ENCODE assay signal across 8 cellular contexts in genomic region chr5:94793113-94793815, GRCh38.
A peak's percentile ranks its signal among the peaks of the same experiment; 100 is the strongest.
DNase-seq lines count a peak whose midpoint lies in the region; ATAC-seq, FAIRE-seq and TF ChIP-seq lines count a peak whose summit lies in the region.

No MANE protein-coding gene starts in this region.

- CTCF ChIA-PET in WTC11 (lab: Charles Lee), result interaction anchor here (1.0 kb wide), 1 partner anchor 19 kb away, joined by 3 read pairs; no protein-coding TSS in a partner anchor

- H3K36me3 Mint-ChIP-seq in activated naive CD8-positive, alpha-beta T cell treated with anti-CD3 and anti-CD28 coated beads, Interleukin-2, amount 50 U/mL, for 24 hours (ENCODE audit: low read depth), result no peaks in the 10 kb centered on the region
- H3K36me3 Mint-ChIP-seq in stimulated activated effector memory CD8-positive, alpha-beta T cell treated with anti-CD3 and anti-CD28 coated beads, Interleukin-12 subunit alpha, Interleukin-12 subunit beta, amount 100 ng/mL, for 72 hours, result peaks cover 4% of the 10 kb centered on the region
- no peaks in the 10 kb centered on the region for H3K36me3 Mint-ChIP-seq in WTC11

- H3K9me3 Mint-ChIP-seq in activated naive CD8-positive, alpha-beta T cell treated with anti-CD3 and anti-CD28 coated beads, Interleukin-2, amount 50 U/mL, for 24 hours, result no peaks in the 10 kb centered on the region
- H3K9me3 Mint-ChIP-seq in stimulated activated effector memory CD8-positive, alpha-beta T cell treated with anti-CD3 and anti-CD28 coated beads, Interleukin-12 subunit alpha, Interleukin-12 subunit beta, amount 100 ng/mL, for 72 hours, result no peaks in the 10 kb centered on the region
- no peaks in the 10 kb centered on the region for H3K9me3 Mint-ChIP-seq in WTC11

- peak; percentile 81 for DNase-seq in GM10266 (ENCODE audit: extremely low spot score)
- peak; percentile 92 for DNase-seq in HT1080 (ENCODE audit: low read depth)
- no peak for DNase-seq in activated naive CD8-positive, alpha-beta T cell treated with anti-CD3 and anti-CD28 coated beads, Interleukin-2, amount 50 U/mL, for 24 hours
- DNase-seq in stimulated activated effector memory CD8-positive, alpha-beta T cell treated with anti-CD3 and anti-CD28 coated beads, Interleukin-12 subunit alpha, Interleukin-12 subunit beta, amount 100 ng/mL, for 72 hours (ENCODE audit: low spot score in 2 of 2), result peak in 1 of 2 donors; percentile 60
- no peak for DNase-seq in WTC11 (ENCODE audit: low spot score)
- no peak for DNase-seq in NCI-H2196 treated with DMSO at 0.1 percent for 48 hours (lab: John Stamatoyannopoulos, UW; ENCODE audit: unreplicated experiment)
- no peak for DNase-seq in D721Med (ENCODE audit: insufficient read length, low spot score)

- no peak for TF ChIP-seq CTCF in GM10266 (IDR thresholded peaks at IDR 0.05; ENCODE audit: control insufficient read depth, insufficient read depth, low read depth, missing control alignments)
- TF ChIP-seq CTCF in WTC11 (IDR thresholded peaks at IDR 0.05), result no peak
- TF ChIP-seq CTCF in D721Med (IDR thresholded peaks at IDR 0.05; ENCODE audit: insufficient read depth, missing control alignments), result no peak

- H3K4me3 Mint-ChIP-seq in activated naive CD8-positive, alpha-beta T cell treated with anti-CD3 and anti-CD28 coated beads, Interleukin-2, amount 50 U/mL, for 24 hours, result peak overlapping the region; percentile 61
- peak overlapping the region; percentile 66 for H3K4me3 Mint-ChIP-seq in stimulated activated effector memory CD8-positive, alpha-beta T cell treated with anti-CD3 and anti-CD28 coated beads, Interleukin-12 subunit alpha, Interleukin-12 subunit beta, amount 100 ng/mL, for 72 hours
- H3K4me3 Mint-ChIP-seq in WTC11, result no peak overlapping the region

- H3K4me1 Mint-ChIP-seq in activated naive CD8-positive, alpha-beta T cell treated with anti-CD3 and anti-CD28 coated beads, Interleukin-2, amount 50 U/mL, for 24 hours, result peaks cover 37% of the 10 kb centered on the region
- H3K4me1 Mint-ChIP-seq in stimulated activated effector memory CD8-positive, alpha-beta T cell treated with anti-CD3 and anti-CD28 coated beads, Interleukin-12 subunit alpha, Interleukin-12 subunit beta, amount 100 ng/mL, for 72 hours, result peaks cover 42% of the 10 kb centered on the region
- peaks cover 3% of the 10 kb centered on the region for H3K4me1 Mint-ChIP-seq in WTC11

- ATAC-seq in GM21447 (IDR thresholded peaks at IDR 0.05; ENCODE audit: unreplicated experiment), result peak; percentile 99
- peak; percentile 99 for ATAC-seq in activated naive CD8-positive, alpha-beta T cell treated with anti-CD3 and anti-CD28 coated beads, Interleukin-2, amount 50 U/mL, for 24 hours
- peak; percentile 99 for ATAC-seq in stimulated activated effector memory CD8-positive, alpha-beta T cell treated with anti-CD3 and anti-CD28 coated beads, Interleukin-12 subunit alpha, Interleukin-12 subunit beta, amount 100 ng/mL, for 72 hours
- ATAC-seq in WTC11, result no peak

- POLR2A ChIA-PET in WTC11 (lab: Charles Lee), result no interaction called here

- no peaks in the 10 kb centered on the region for H3K27me3 Mint-ChIP-seq in activated naive CD8-positive, alpha-beta T cell treated with anti-CD3 and anti-CD28 coated beads, Interleukin-2, amount 50 U/mL, for 24 hours
- H3K27me3 Mint-ChIP-seq in WTC11 (ENCODE audit: low read depth), result no peaks in the 10 kb centered on the region

- no peak for FAIRE-seq in D721Med (lab: Jason Lieb, UNC)

- H3K27ac Mint-ChIP-seq in activated naive CD8-positive, alpha-beta T cell treated with anti-CD3 and anti-CD28 coated beads, Interleukin-2, amount 50 U/mL, for 24 hours, result peak overlapping the region; percentile 93
- peak overlapping the region; percentile 96 for H3K27ac Mint-ChIP-seq in stimulated activated effector memory CD8-positive, alpha-beta T cell treated with anti-CD3 and anti-CD28 coated beads, Interleukin-12 subunit alpha, Interleukin-12 subunit beta, amount 100 ng/mL, for 72 hours
- H3K27ac Mint-ChIP-seq in WTC11, result no peak overlapping the region

TF ChIP-seq in WTC11, 78 proteins besides CTCF, POLR2A, EP300 and RAD21 (continues in another document):
- TF ChIP-seq GABPB1 (CRISPR knock-in tag; IDR thresholded peaks at IDR 0.05), result no peak
- TF ChIP-seq CBFB (CRISPR knock-in tag; IDR thresholded peaks at IDR 0.05; ENCODE audit: low read depth), result no peak
- TF ChIP-seq, protein P1, sequence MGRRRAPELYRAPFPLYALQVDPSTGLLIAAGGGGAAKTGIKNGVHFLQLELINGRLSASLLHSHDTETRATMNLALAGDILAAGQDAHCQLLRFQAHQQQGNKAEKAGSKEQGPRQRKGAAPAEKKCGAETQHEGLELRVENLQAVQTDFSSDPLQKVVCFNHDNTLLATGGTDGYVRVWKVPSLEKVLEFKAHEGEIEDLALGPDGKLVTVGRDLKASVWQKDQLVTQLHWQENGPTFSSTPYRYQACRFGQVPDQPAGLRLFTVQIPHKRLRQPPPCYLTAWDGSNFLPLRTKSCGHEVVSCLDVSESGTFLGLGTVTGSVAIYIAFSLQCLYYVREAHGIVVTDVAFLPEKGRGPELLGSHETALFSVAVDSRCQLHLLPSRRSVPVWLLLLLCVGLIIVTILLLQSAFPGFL (CRISPR knock-in tag; IDR thresholded peaks at IDR 0.05; ENCODE audit: borderline replicate concordance), result no peak
- TF ChIP-seq, protein P2, sequence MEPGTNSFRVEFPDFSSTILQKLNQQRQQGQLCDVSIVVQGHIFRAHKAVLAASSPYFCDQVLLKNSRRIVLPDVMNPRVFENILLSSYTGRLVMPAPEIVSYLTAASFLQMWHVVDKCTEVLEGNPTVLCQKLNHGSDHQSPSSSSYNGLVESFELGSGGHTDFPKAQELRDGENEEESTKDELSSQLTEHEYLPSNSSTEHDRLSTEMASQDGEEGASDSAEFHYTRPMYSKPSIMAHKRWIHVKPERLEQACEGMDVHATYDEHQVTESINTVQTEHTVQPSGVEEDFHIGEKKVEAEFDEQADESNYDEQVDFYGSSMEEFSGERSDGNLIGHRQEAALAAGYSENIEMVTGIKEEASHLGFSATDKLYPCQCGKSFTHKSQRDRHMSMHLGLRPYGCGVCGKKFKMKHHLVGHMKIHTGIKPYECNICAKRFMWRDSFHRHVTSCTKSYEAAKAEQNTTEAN (CRISPR knock-in tag; IDR thresholded peaks at IDR 0.05), result no peak
- TF ChIP-seq, protein P3, sequence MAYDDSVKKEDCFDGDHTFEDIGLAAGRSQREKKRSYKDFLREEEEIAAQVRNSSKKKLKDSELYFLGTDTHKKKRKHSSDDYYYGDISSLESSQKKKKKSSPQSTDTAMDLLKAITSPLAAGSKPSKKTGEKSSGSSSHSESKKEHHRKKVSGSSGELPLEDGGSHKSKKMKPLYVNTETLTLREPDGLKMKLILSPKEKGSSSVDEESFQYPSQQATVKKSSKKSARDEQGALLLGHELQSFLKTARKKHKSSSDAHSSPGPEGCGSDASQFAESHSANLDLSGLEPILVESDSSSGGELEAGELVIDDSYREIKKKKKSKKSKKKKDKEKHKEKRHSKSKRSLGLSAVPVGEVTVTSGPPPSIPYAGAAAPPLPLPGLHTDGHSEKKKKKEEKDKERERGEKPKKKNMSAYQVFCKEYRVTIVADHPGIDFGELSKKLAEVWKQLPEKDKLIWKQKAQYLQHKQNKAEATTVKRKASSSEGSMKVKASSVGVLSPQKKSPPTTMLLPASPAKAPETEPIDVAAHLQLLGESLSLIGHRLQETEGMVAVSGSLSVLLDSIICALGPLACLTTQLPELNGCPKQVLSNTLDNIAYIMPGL (CRISPR knock-in tag; IDR thresholded peaks at IDR 0.05), result no peak
- TF ChIP-seq STAT6 (CRISPR knock-in tag; conservative IDR thresholded peaks at IDR 0.05; ENCODE audit: low read depth), result no peak
- no peak for TF ChIP-seq ZNF219 (CRISPR knock-in tag; IDR thresholded peaks at IDR 0.05; ENCODE audit: borderline replicate concordance)
- TF ChIP-seq, protein P4, sequence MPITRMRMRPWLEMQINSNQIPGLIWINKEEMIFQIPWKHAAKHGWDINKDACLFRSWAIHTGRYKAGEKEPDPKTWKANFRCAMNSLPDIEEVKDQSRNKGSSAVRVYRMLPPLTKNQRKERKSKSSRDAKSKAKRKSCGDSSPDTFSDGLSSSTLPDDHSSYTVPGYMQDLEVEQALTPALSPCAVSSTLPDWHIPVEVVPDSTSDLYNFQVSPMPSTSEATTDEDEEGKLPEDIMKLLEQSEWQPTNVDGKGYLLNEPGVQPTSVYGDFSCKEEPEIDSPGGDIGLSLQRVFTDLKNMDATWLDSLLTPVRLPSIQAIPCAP (CRISPR knock-in tag; IDR thresholded peaks at IDR 0.05), result no peak
- TF ChIP-seq ZNF671 (CRISPR knock-in tag; IDR thresholded peaks at IDR 0.05), result no peak
- no peak for TF ChIP-seq GTF2I (CRISPR knock-in tag; conservative IDR thresholded peaks at IDR 0.05)
- no peak for TF ChIP-seq OVOL2 (CRISPR knock-in tag; IDR thresholded peaks at IDR 0.05; ENCODE audit: borderline replicate concordance)
- TF ChIP-seq NR1H2 (CRISPR knock-in tag; IDR thresholded peaks at IDR 0.05), result no peak
- no peak for TF ChIP-seq NR2C2 (CRISPR knock-in tag; IDR thresholded peaks at IDR 0.05)
- no peak for TF ChIP-seq MYBL2 (CRISPR knock-in tag; IDR thresholded peaks at IDR 0.05)

Comparison
In these comparisons a context has a peak if more than half of its experiments do, and no peak if none do; other contexts are left out.
1. DNase-seq: peak in GM10266 (single experiment) and HT1080 (single experiment); none in activated naive CD8-positive, alpha-beta T cell treated with anti-CD3 and anti-CD28 coated beads, Interleukin-2, amount 50 U/mL, for 24 hours (single experiment), WTC11 (single experiment), NCI-H2196 treated with DMSO at 0.1 percent for 48 hours (single experiment) and D721Med (single experiment).